ENCODE assay signal across 19 cellular contexts in the genomic region with DNA sequence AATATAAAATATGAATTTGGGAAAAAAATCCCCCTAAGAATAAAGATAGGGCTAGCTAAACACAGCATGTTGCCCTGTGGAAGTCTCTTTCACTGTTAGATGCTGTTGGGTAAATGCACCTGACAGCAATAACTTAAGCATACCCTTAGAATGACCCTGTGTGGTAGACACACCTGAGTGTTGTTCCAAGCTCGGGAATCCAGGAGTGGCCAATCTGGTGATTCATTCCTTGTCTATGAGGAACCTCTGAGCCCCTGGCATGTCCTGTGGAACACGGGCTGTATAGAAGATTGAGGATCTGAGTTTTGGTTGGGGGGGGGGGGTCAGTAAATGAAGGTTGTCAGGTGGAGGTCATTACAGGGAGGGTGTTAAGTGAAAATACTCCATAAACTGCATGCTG.
DNase-seq lines count a peak whose midpoint lies in the region; ATAC-seq and TF ChIP-seq lines count a peak whose summit lies in the region.
"Had no signal": no experiment of that assay in that cellular context is flagged by ENCODE, and none has a peak within 500 bp of the region (broad histone marks: within the 10 kb centered on the region; RNA-seq: fewer than 3 reads in every experiment).

No MANE protein-coding gene starts in this region.

- no peak overlapping the region for H2BK120ac ChIP-seq in trophoblast cell (ENCODE audit: insufficient read depth, low read length, poor library complexity)

- no peak overlapping the region for H2BK5ac ChIP-seq in trophoblast cell (ENCODE audit: low read depth, low read length, poor library complexity)

- H4K12ac ChIP-seq in trophoblast cell (ENCODE audit: low read depth, low read length), result no peak overlapping the region

- no peak overlapping the region for H3K23ac ChIP-seq in trophoblast cell (ENCODE audit: low read length)

- no peak overlapping the region for H2AK5ac ChIP-seq in trophoblast cell (ENCODE audit: low read length)

- no peak overlapping the region for H4K8ac ChIP-seq in trophoblast cell (ENCODE audit: low read depth, low read length)

- TF ChIP-seq CTCF in Peyer's patch (IDR thresholded peaks at IDR 0.05), result no peak
- no peak for TF ChIP-seq CTCF in foreskin keratinocyte (conservative IDR thresholded peaks at IDR 0.05)

- H3K4me1 ChIP-seq in Peyer's patch, result peaks cover 0 to 7% (median 0%) of the 10 kb centered on the region in 4 donors
- peaks cover 32% of the 10 kb centered on the region for H3K4me1 ChIP-seq in foreskin keratinocyte
- peaks cover 4 to 7% of the 10 kb centered on the region in 2 experiments for H3K4me1 ChIP-seq in trophoblast cell (ENCODE audit: control insufficient read depth in 1 of 2, insufficient read depth in 2 of 2, low read length in 2 of 2)
- H3K4me1 ChIP-seq: tibial artery had no signal

- no peak overlapping the region for H3K4ac ChIP-seq in trophoblast cell (ENCODE audit: low read depth, low read length)

- H3K9ac ChIP-seq in trophoblast cell (ENCODE audit: low read length), result no peak overlapping the region

- TF ChIP-seq POLR2A in Peyer's patch (IDR thresholded peaks at IDR 0.05), result no peak

- no peaks in the 10 kb centered on the region for H3K79me2 ChIP-seq in trophoblast cell (ENCODE audit: control insufficient read depth, insufficient read depth, low read length, poor library complexity)

- H3K27ac ChIP-seq in Peyer's patch (peak overlapping the region in 3 of 4 donors; percentile 56 to 89 (median 86)), foreskin keratinocyte (peak overlapping the region; percentile 98), trophoblast cell (ENCODE audit: low read depth, low read length) (no peak overlapping the region)
- H3K27ac ChIP-seq: tibial artery had no signal

- no peak overlapping the region for H4K91ac ChIP-seq in trophoblast cell (ENCODE audit: low read depth, low read length)

- H3K79me1 ChIP-seq in trophoblast cell (ENCODE audit: low read length), result no peaks in the 10 kb centered on the region

- H3K9me3 ChIP-seq in Peyer's patch, result no peaks in the 10 kb centered on the region
- H3K9me3 ChIP-seq in trophoblast cell (ENCODE audit: insufficient read depth, low read depth, low read length), result peaks cover 6% of the 10 kb centered on the region
- H3K9me3 ChIP-seq: tibial artery had no signal

- H3K27me3 ChIP-seq in Peyer's patch, result no peaks in the 10 kb centered on the region
- H3K27me3 ChIP-seq in foreskin keratinocyte, result no peaks in the 10 kb centered on the region
- H3K27me3 ChIP-seq in trophoblast cell (ENCODE audit: insufficient read depth, low read length), result no peaks in the 10 kb centered on the region
- H3K27me3 ChIP-seq: tibial artery had no signal

- no peak overlapping the region for H3K4me2 ChIP-seq in trophoblast cell (ENCODE audit: low read length)

- DNase-seq in Daoy (ENCODE audit: low read depth), result peak; percentile 39
- peak in 1 of 3 donors; percentile 79 for DNase-seq in Peyer's patch
- DNase-seq in foreskin keratinocyte, result peak; percentile 97 to 98
- peak; percentile 76 to 77 for DNase-seq in trophoblast cell
- DNase-seq in NCI-H1930 (lab: John Stamatoyannopoulos, UW), result no peak
- no peak for DNase-seq in DMS79 (lab: John Stamatoyannopoulos, UW)
- DNase-seq in activated CD4-positive, CD25-positive, alpha-beta regulatory T cell treated with anti-CD3 and anti-CD28 coated beads, Interleukin-2, amount 50 U/mL, for 72 hours, result no peak
- DNase-seq: caudate nucleus; CD4-positive, CD25-positive, alpha-beta regulatory T cell; effector memory CD4-positive, alpha-beta T cell; GOT3; NCI-H2029 treated with DMSO at 0.1 percent for 48 hours; NCI-H446 treated with DMSO at 0.1 percent for 48 hours; nucleus accumbens; right cardiac atrium; stimulated activated naive B cell treated with anti-CD40 and anti-IgM and Interleukin-4, amounts not matched to agents 10 μg/mL and 1 μg/mL and 100 μg/mL, for 72 hours; tibial artery had no signal

- H3K14ac ChIP-seq in trophoblast cell (ENCODE audit: low read length), result no peak overlapping the region

- WGBS in trophoblast cell (ENCODE audit: extremely low coverage, insufficient coverage, insufficient read length), result no CpG with 5 or more reads among the region's 2 CpGs

- no peak overlapping the region for H2BK12ac ChIP-seq in trophoblast cell (ENCODE audit: low read length)

- H3K18ac ChIP-seq in trophoblast cell (ENCODE audit: low read length), result no peak overlapping the region

- H3K36me3 ChIP-seq in Peyer's patch (no peaks in the 10 kb centered on the region), trophoblast cell (ENCODE audit: control insufficient read depth in 1 of 2, insufficient read depth in 2 of 2, low read length in 2 of 2) (no peaks in the 10 kb centered on the region)
- H3K36me3 ChIP-seq: tibial artery had no signal

- no peak overlapping the region for H2AFZ ChIP-seq in trophoblast cell (ENCODE audit: insufficient read depth, low read length, poor library complexity)

- no peak overlapping the region for H3K4me3 ChIP-seq in Peyer's patch
- H3K4me3 ChIP-seq in trophoblast cell (ENCODE audit: low read depth, low read length), result no peak overlapping the region
- H3K4me3 ChIP-seq: tibial artery had no signal

- ATAC-seq in foreskin keratinocyte (peak; percentile 89), HG03175 (IDR thresholded peaks at IDR 0.05; ENCODE audit: unreplicated experiment) (no peak)
- ATAC-seq: left lobe of liver; right cardiac atrium; stimulated activated naive B cell treated with anti-CD40 and anti-IgM and Interleukin-4, amounts not matched to agents 10 μg/mL and 1 μg/mL and 100 μg/mL, for 72 hours had no signal

Comparison
In these comparisons a context has a peak if more than half of its experiments do, and no peak if none do; other contexts are left out.
1. DNase-seq: peak in Daoy (single experiment), foreskin keratinocyte (2 of 2) and trophoblast cell (2 of 2); none in NCI-H1930 (0 of 2), DMS79 (single experiment) and activated CD4-positive, CD25-positive, alpha-beta regulatory T cell treated with anti-CD3 and anti-CD28 coated beads, Interleukin-2, amount 50 U/mL, for 72 hours (single experiment).